In genomic region chr1:176691251-176692228, GRCh38 we compare ENCODE assay signal across 8 cellular contexts.
DNase-seq lines count a peak whose midpoint lies in the region; ATAC-seq, FAIRE-seq and TF ChIP-seq lines count a peak whose summit lies in the region.

No MANE protein-coding gene starts in this region.

- peak; percentile 7 for DNase-seq in GM06990 (ENCODE audit: extremely low read depth, insufficient read length)
- DNase-seq in NCI-H510A (lab: John Stamatoyannopoulos, UW): peak; percentile 64
- peak; percentile 55 for DNase-seq in astrocyte of the spinal cord (ENCODE audit: low read depth, low spot score)
- peak in 1 of 2 donors; percentile 28 for DNase-seq in tibial nerve (ENCODE audit: low spot score in 2 of 2)
- DNase-seq in lower leg skin (ENCODE audit: low spot score in 2 of 2): no peak

- WGBS in tibial nerve, 2 donors: 59 to 60% methylated on average over 8 of the region's 8 CpGs
- 60% methylated on average over 8 of the region's 8 CpGs for WGBS in lower leg skin, 2 donors

- no peaks in the 10 kb centered on the region for H3K4me1 ChIP-seq in tibial nerve

- H3K36me3 ChIP-seq in GM06990 (ENCODE audit: control insufficient read depth, insufficient read depth, low read length) (no peaks in the 10 kb centered on the region), tibial nerve (no peaks in the 10 kb centered on the region)

- FAIRE-seq in islet of Langerhans (lab: Jason Lieb, UNC): peak; percentile 76

- H3K27me3 ChIP-seq in GM06990 (replicated peaks; ENCODE audit: control insufficient read depth, insufficient read depth, low read length) (peaks cover 1% of the 10 kb centered on the region), tibial nerve (no peaks in the 10 kb centered on the region)

- TF ChIP-seq CTCF in GM06990 (IDR thresholded peaks at IDR 0.05; ENCODE audit: insufficient read depth, low read length, poor library complexity, severe bottlenecking) (peak; percentile 70), astrocyte of the spinal cord (IDR thresholded peaks at IDR 0.05; ENCODE audit: low read depth, low read length) (peak; percentile 74), tibial nerve (IDR thresholded peaks at IDR 0.05) (peak; percentile 32 to 51 (median 38)), lower leg skin (IDR thresholded peaks at IDR 0.05) (no peak)

- H3K4me3 ChIP-seq in GM06990 (replicated peaks; ENCODE audit: low read depth, low read length): no peak overlapping the region
- H3K4me3 ChIP-seq in astrocyte of the spinal cord (ENCODE audit: low read depth, low read length): no peak overlapping the region
- no peak overlapping the region for H3K4me3 ChIP-seq in tibial nerve
- no peak overlapping the region for H3K4me3 ChIP-seq in lower leg skin (ENCODE audit: low read depth, poor library complexity, severe bottlenecking)

- H3K9me3 ChIP-seq in tibial nerve: no peaks in the 10 kb centered on the region

- in situ Hi-C loops in astrocyte of the spinal cord (cut with HindIII; ENCODE audit: low sequenced_read_pairs): no loop called here

- TF ChIP-seq POLR2A in tibial nerve (IDR thresholded peaks at IDR 0.05) (no peak), lower leg skin (IDR thresholded peaks at IDR 0.05) (no peak)

- TF ChIP-seq EP300 in tibial nerve (IDR thresholded peaks at IDR 0.05): no peak

- H3K27ac ChIP-seq in tibial nerve: no peak overlapping the region

- ATAC-seq in GM21423 (IDR thresholded peaks at IDR 0.05; ENCODE audit: unreplicated experiment) (peak; percentile 94), HG03571 (IDR thresholded peaks at IDR 0.05; ENCODE audit: unreplicated experiment) (peak; percentile 72)

- intact Hi-C loops in lower leg skin (cut with DNase I; ENCODE audit: low total_unique reads): no loop called here

Comparison
In these comparisons a context has a peak if more than half of its experiments do, and no peak if none do; other contexts are left out.
1. DNase-seq: peak in GM06990 (single experiment), NCI-H510A (single experiment) and astrocyte of the spinal cord (single experiment); none in lower leg skin (0 of 2).
2. CTCF ChIP-seq: peak in GM06990 (single experiment), astrocyte of the spinal cord (single experiment) and tibial nerve (5 of 5); none in lower leg skin (0 of 3).